In the genomic region with DNA sequence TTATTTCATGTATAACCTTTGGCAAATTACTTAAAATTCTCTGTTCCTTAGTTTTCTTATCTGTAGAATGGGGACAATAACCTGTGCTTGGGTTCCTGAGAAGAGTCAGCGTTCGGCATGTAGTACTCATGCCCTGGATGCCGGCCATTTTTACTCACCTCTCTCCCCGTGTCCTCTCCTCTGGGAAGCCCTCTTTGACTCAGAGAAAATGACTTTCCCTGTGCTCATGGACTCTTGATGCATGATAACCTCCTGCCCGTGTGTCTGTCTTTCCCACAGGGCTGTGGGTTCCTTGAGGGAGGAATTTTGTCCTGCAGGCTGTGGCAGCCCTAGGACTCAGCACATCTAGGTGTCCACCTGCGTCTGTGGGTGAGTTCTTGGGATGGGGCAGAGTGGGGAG, we compare ENCODE assay signal across 35 cellular contexts. TPM values are rescaled to one million over a fixed set of nuclear protein-coding genes. Genes with fewer than 3 reads are reported as not detected.
"Had no signal": no experiment of that assay in that cellular context is flagged by ENCODE, and none has a peak within 500 bp of the region (broad histone marks: within the 10 kb centered on the region; RNA-seq: fewer than 3 reads in every experiment).

No MANE protein-coding gene starts in this region.

- H3K27me3 Mint-ChIP-seq: activated CD4-positive, alpha-beta memory T cell treated with anti-CD3 and anti-CD28 coated beads for 36 hours; activated naive CD8-positive, alpha-beta T cell treated with anti-CD3 and anti-CD28 coated beads for 36 hours had no signal

- H3K9me3 Mint-ChIP-seq: activated CD4-positive, alpha-beta memory T cell treated with anti-CD3 and anti-CD28 coated beads for 36 hours; activated naive CD4-positive, alpha-beta T cell treated with anti-CD3 and anti-CD28 coated beads for 36 hours; activated naive CD8-positive, alpha-beta T cell treated with anti-CD3 and anti-CD28 coated beads for 36 hours; activated T-cell treated with anti-CD3 and anti-CD28 coated beads, Interleukin-2, amount 50 U/mL, for 4 hours; activated T-helper 1 cell treated with anti-CD3 and anti-CD28 coated beads, Interleukin-12 subunit alpha, Interleukin-12 subunit beta, Interleukin-2, Interleukin-4 antibody, amounts not matched to agents 30 ng/mL and 10 ng/mL and 1 ng/mL, durations not matched to agents 14 hours and 24 hours and 36 hours; T-helper 1 cell treated with Interleukin-12 subunit alpha and Interleukin-12 subunit beta and Interleukin-4 antibody, amounts not matched to agents 30 μg/mL and 1 μg/mL, for 36 hours; T-helper 2 cell treated with Interferon-gamma antibody and Interleukin-4, amounts not matched to agents 5 μg/mL and 100 μg/mL, for 36 hours had no signal

- H3K4me3 Mint-ChIP-seq: activated CD4-positive, alpha-beta memory T cell treated with anti-CD3 and anti-CD28 coated beads for 36 hours; activated naive CD4-positive, alpha-beta T cell treated with anti-CD3 and anti-CD28 coated beads for 36 hours; activated naive CD8-positive, alpha-beta T cell treated with anti-CD3 and anti-CD28 coated beads for 36 hours; activated T-cell treated with anti-CD3 and anti-CD28 coated beads, Interleukin-2, amount 50 U/mL, for 4 hours; activated T-helper 1 cell treated with anti-CD3 and anti-CD28 coated beads, Interleukin-12 subunit alpha, Interleukin-12 subunit beta, Interleukin-2, Interleukin-4 antibody, amounts not matched to agents 30 ng/mL and 10 ng/mL and 1 ng/mL, durations not matched to agents 14 hours and 24 hours and 36 hours; T-helper 1 cell treated with Interleukin-12 subunit alpha and Interleukin-12 subunit beta and Interleukin-4 antibody, amounts not matched to agents 30 μg/mL and 1 μg/mL, for 36 hours; T-helper 2 cell treated with Interferon-gamma antibody and Interleukin-4, amounts not matched to agents 5 μg/mL and 100 μg/mL, for 36 hours had no signal

- H3K4me3 ChIP-seq: ascending aorta, cardiac muscle cell, MG63, SJSA1 had no signal

- DNase-seq: activated CD4-positive, alpha-beta memory T cell treated with anti-CD3 and anti-CD28 coated beads for 36 hours; activated CD4-positive, alpha-beta T cell treated with anti-CD3 and anti-CD28 coated beads for 4 hours; activated CD4-positive, alpha-beta T cell treated with anti-CD3 and anti-CD28 coated beads, Interleukin-2, amount 50 U/mL, for 1 hour; activated CD8-positive, alpha-beta memory T cell treated with anti-CD3 and anti-CD28 coated beads, Interleukin-2, amount 50 U/mL, for 4 hours; activated gamma-delta T cell treated with Interleukin-2 at 50 U/mL for 16 hours; activated naive CD4-positive, alpha-beta T cell treated with anti-CD3 and anti-CD28 coated beads for 36 hours; activated naive CD8-positive, alpha-beta T cell treated with anti-CD3 and anti-CD28 coated beads for 36 hours; activated T-cell treated with anti-CD3 and anti-CD28 coated beads for 4 hours; activated T-cell treated with anti-CD3 and anti-CD28 coated beads, Interleukin-2, amount 50 U/mL, for 4 hours; amniotic stem cell; Kasumi-1; KG1; MG63; NCI-H1048; NCI-H1105 treated with DMSO at 0.1 percent for 48 hours; NCI-H1436; NCI-H1694; NCI-H1930; NCI-H2081 treated with DMSO at 0.1 percent for 48 hours; NCI-H226; NCI-H446 treated with DMSO at 0.1 percent for 48 hours; NCI-H524; NCI-H69; NCI-H82; SHP77; SK-N-SH had no signal

- H3K27ac ChIP-seq: ascending aorta, cardiac muscle cell, SJSA1 had no signal

- H3K36me3 ChIP-seq: cardiac muscle cell, MG63, SJSA1 had no signal

- H3K4me2 ChIP-seq: SK-N-SH had no signal

- H3K27ac Mint-ChIP-seq: activated CD4-positive, alpha-beta memory T cell treated with anti-CD3 and anti-CD28 coated beads for 36 hours; activated naive CD4-positive, alpha-beta T cell treated with anti-CD3 and anti-CD28 coated beads for 36 hours; activated naive CD8-positive, alpha-beta T cell treated with anti-CD3 and anti-CD28 coated beads for 36 hours; activated T-helper 1 cell treated with anti-CD3 and anti-CD28 coated beads, Interleukin-12 subunit alpha, Interleukin-12 subunit beta, Interleukin-2, Interleukin-4 antibody, amounts not matched to agents 30 ng/mL and 10 ng/mL and 1 ng/mL, durations not matched to agents 14 hours and 24 hours and 36 hours; T-helper 1 cell treated with Interleukin-12 subunit alpha and Interleukin-12 subunit beta and Interleukin-4 antibody, amounts not matched to agents 30 μg/mL and 1 μg/mL, for 36 hours; T-helper 2 cell treated with Interferon-gamma antibody and Interleukin-4, amounts not matched to agents 5 μg/mL and 100 μg/mL, for 36 hours had no signal

- H3K9me3 ChIP-seq: ascending aorta, MG63, SJSA1, SK-N-SH had no signal

- FAIRE-seq: TTC549 had no signal

- H3K27me3 ChIP-seq: ascending aorta, cardiac muscle cell, SJSA1 had no signal

- H3K4me1 ChIP-seq: ascending aorta, SJSA1 had no signal

- ATAC-seq: activated T-cell treated with anti-CD3 and anti-CD28 coated beads, Interleukin-2, amount 50 U/mL, for 4 hours; Panc1 had no signal

- H3K9ac ChIP-seq: SK-N-SH had no signal

RNA-seq across cellular contexts. Expression of a gene that starts 13.8 kb away (rescaled TPM):
- total RNA-seq: activated naive CD8-positive, alpha-beta T cell treated with anti-CD3 and anti-CD28 coated beads for 36 hours; activated T-cell treated with anti-CD3 and anti-CD28 coated beads, Interleukin-2, amount 50 U/mL, for 4 hours; activated T-helper 1 cell treated with anti-CD3 and anti-CD28 coated beads, Interleukin-12 subunit alpha, Interleukin-12 subunit beta, Interleukin-2, Interleukin-4 antibody, amounts not matched to agents 30 ng/mL and 10 ng/mL and 1 ng/mL, durations not matched to agents 14 hours and 24 hours and 36 hours; RPMI7951; SJSA1 had no signal
